In genomic region chr10:23203369-23204325, GRCh38 we compare ENCODE assay signal across 30 cellular contexts. TPM values are rescaled to one million over a fixed set of nuclear protein-coding genes. Genes with fewer than 3 reads are reported as not detected.
"Had no signal": no experiment of that assay in that cellular context is flagged by ENCODE, and none has a peak within 500 bp of the region (broad histone marks: within the 10 kb centered on the region; RNA-seq: fewer than 3 reads in every experiment).

No MANE protein-coding gene starts in this region.

- H3K4me3 ChIP-seq: ascending aorta, cardiac muscle cell, SJCRH30 had no signal

- H3K36me3 Mint-ChIP-seq: activated naive CD4-positive, alpha-beta T cell treated with anti-CD3 and anti-CD28 coated beads, Interleukin-2, amount 50 U/mL, for 24 hours; activated naive CD8-positive, alpha-beta T cell treated with anti-CD3 and anti-CD28 coated beads, Interleukin-2, amount 10 ng/mL, durations not matched to agents 7 days and 5 days had no signal

- H3K27ac Mint-ChIP-seq: activated CD4-positive, alpha-beta T cell treated with anti-CD3 and anti-CD28 coated beads for 36 hours; activated CD4-positive, alpha-beta T cell treated with anti-CD3 and anti-CD28 coated beads, Interleukin-2, amount 10 ng/mL, durations not matched to agents 7 days and 5 days; activated CD8-positive, alpha-beta T cell treated with anti-CD3 and anti-CD28 coated beads, Interleukin-2, amount 10 ng/mL, durations not matched to agents 7 days and 5 days; activated naive CD4-positive, alpha-beta T cell treated with anti-CD3 and anti-CD28 coated beads, Interleukin-2, amount 50 U/mL, for 24 hours; activated naive CD8-positive, alpha-beta T cell treated with anti-CD3 and anti-CD28 coated beads, Interleukin-2, amount 10 ng/mL, durations not matched to agents 7 days and 5 days; activated T-cell treated with anti-CD3 and anti-CD28 coated beads, Interleukin-2, amount 50 U/mL, for 24 hours; activated T-helper 2 cell treated with anti-CD3 and anti-CD28 coated beads, Interferon-gamma antibody, Interleukin-2, Interleukin-4, amounts not matched to agents 10 μg/mL and 5 μg/mL and 100 μg/mL, durations not matched to agents 14 hours and 24 hours and 36 hours; T-helper 1 cell treated with Interleukin-12 subunit alpha and Interleukin-12 subunit beta and Interleukin-4 antibody, amounts not matched to agents 30 μg/mL and 1 μg/mL, for 36 hours; T-helper 2 cell treated with Interferon-gamma antibody and Interleukin-4, amounts not matched to agents 5 μg/mL and 100 μg/mL, for 36 hours had no signal

- H3K4me3 Mint-ChIP-seq: activated CD4-positive, alpha-beta T cell treated with anti-CD3 and anti-CD28 coated beads for 36 hours; activated CD4-positive, alpha-beta T cell treated with anti-CD3 and anti-CD28 coated beads, Interleukin-2, amount 10 ng/mL, durations not matched to agents 7 days and 5 days; activated CD8-positive, alpha-beta T cell treated with anti-CD3 and anti-CD28 coated beads, Interleukin-2, amount 10 ng/mL, durations not matched to agents 7 days and 5 days; activated naive CD4-positive, alpha-beta T cell treated with anti-CD3 and anti-CD28 coated beads, Interleukin-2, amount 50 U/mL, for 24 hours; activated naive CD8-positive, alpha-beta T cell treated with anti-CD3 and anti-CD28 coated beads, Interleukin-2, amount 10 ng/mL, durations not matched to agents 7 days and 5 days; activated T-cell treated with anti-CD3 and anti-CD28 coated beads, Interleukin-2, amount 50 U/mL, for 24 hours; T-helper 1 cell treated with Interleukin-12 subunit alpha and Interleukin-12 subunit beta and Interleukin-4 antibody, amounts not matched to agents 30 μg/mL and 1 μg/mL, for 36 hours; T-helper 2 cell treated with Interferon-gamma antibody and Interleukin-4, amounts not matched to agents 5 μg/mL and 100 μg/mL, for 36 hours had no signal

- H3K9me3 ChIP-seq: ascending aorta, SJCRH30, SK-N-SH had no signal

- H3K9me3 Mint-ChIP-seq: activated CD4-positive, alpha-beta T cell treated with anti-CD3 and anti-CD28 coated beads, Interleukin-2, amount 10 ng/mL, durations not matched to agents 7 days and 5 days; activated naive CD4-positive, alpha-beta T cell treated with anti-CD3 and anti-CD28 coated beads, Interleukin-2, amount 50 U/mL, for 24 hours; activated naive CD8-positive, alpha-beta T cell treated with anti-CD3 and anti-CD28 coated beads, Interleukin-2, amount 10 ng/mL, durations not matched to agents 7 days and 5 days; activated T-cell treated with anti-CD3 and anti-CD28 coated beads, Interleukin-2, amount 50 U/mL, for 24 hours; activated T-helper 2 cell treated with anti-CD3 and anti-CD28 coated beads, Interferon-gamma antibody, Interleukin-2, Interleukin-4, amounts not matched to agents 10 μg/mL and 5 μg/mL and 100 μg/mL, durations not matched to agents 14 hours and 24 hours and 36 hours; T-helper 1 cell treated with Interleukin-12 subunit alpha and Interleukin-12 subunit beta and Interleukin-4 antibody, amounts not matched to agents 30 μg/mL and 1 μg/mL, for 36 hours; T-helper 2 cell treated with Interferon-gamma antibody and Interleukin-4, amounts not matched to agents 5 μg/mL and 100 μg/mL, for 36 hours had no signal

- H3K27me3 ChIP-seq: ascending aorta, SJCRH30 had no signal

- H3K4me1 Mint-ChIP-seq: activated CD4-positive, alpha-beta T cell treated with anti-CD3 and anti-CD28 coated beads for 36 hours; activated CD4-positive, alpha-beta T cell treated with anti-CD3 and anti-CD28 coated beads, Interleukin-2, amount 10 ng/mL, durations not matched to agents 7 days and 5 days had no signal

- DNase-seq: activated CD4-positive, alpha-beta T cell treated with anti-CD3 and anti-CD28 coated beads for 36 hours; activated CD4-positive, alpha-beta T cell treated with anti-CD3 and anti-CD28 coated beads, Interleukin-2, amount 10 ng/mL, durations not matched to agents 7 days and 5 days; activated CD4-positive, alpha-beta T cell treated with anti-CD3 and anti-CD28 coated beads, Interleukin-2, amount 50 U/mL, for 48 hours; activated CD8-positive, alpha-beta T cell treated with anti-CD3 and anti-CD28 coated beads, Interleukin-2, amount 10 ng/mL, durations not matched to agents 7 days and 5 days; activated gamma-delta T cell; activated naive CD4-positive, alpha-beta T cell treated with Interleukin-2 at 50 U/mL for 16 hours; activated naive CD8-positive, alpha-beta T cell treated with anti-CD3 and anti-CD28 coated beads, Interleukin-2, amount 10 ng/mL, durations not matched to agents 7 days and 5 days; activated T-cell treated with anti-CD3 and anti-CD28 coated beads, Interleukin-2, amount 50 U/mL, for 24 hours; amygdala; Karpas-422; KBM-7; NCI-H1105; NCI-H1417 treated with DMSO at 0.1 percent for 48 hours; NCI-H187 treated with DMSO at 0.1 percent for 48 hours; NCI-H2171 treated with DMSO at 0.1 percent for 48 hours; NCI-H2227 treated with DMSO at 0.1 percent for 48 hours; NCI-H524; NCI-H69; NCI-H82; SHP77; SJCRH30; SK-N-SH had no signal

- H3K27ac ChIP-seq: ascending aorta, cardiac muscle cell, SJCRH30 had no signal

- H3K36me3 ChIP-seq: ascending aorta, cardiac muscle cell, SJCRH30 had no signal

- H3K9ac ChIP-seq: SK-N-SH had no signal

- H3K4me1 ChIP-seq: ascending aorta, SJCRH30 had no signal

RNA-seq across cellular contexts. Expression of gene PTF1A, which starts 11.5 kb away (rescaled TPM):
- total RNA-seq: activated CD4-positive, alpha-beta T cell treated with anti-CD3 and anti-CD28 coated beads for 36 hours; activated CD4-positive, alpha-beta T cell treated with anti-CD3 and anti-CD28 coated beads, Interleukin-2, amount 10 ng/mL, durations not matched to agents 7 days and 5 days; activated CD8-positive, alpha-beta T cell treated with anti-CD3 and anti-CD28 coated beads, Interleukin-2, amount 10 ng/mL, durations not matched to agents 7 days and 5 days; activated naive CD8-positive, alpha-beta T cell treated with anti-CD3 and anti-CD28 coated beads, Interleukin-2, amount 10 ng/mL, durations not matched to agents 7 days and 5 days; activated T-helper 2 cell treated with anti-CD3 and anti-CD28 coated beads, Interferon-gamma antibody, Interleukin-2, Interleukin-4, amounts not matched to agents 10 μg/mL and 5 μg/mL and 100 μg/mL, durations not matched to agents 14 hours and 24 hours and 36 hours; ascending aorta; cardiac muscle cell; MCF 10A; RPMI7951; SJCRH30 had no signal
- polyA plus RNA-seq: cardiac muscle cell, SK-N-SH had no signal
